8 cellular contexts compared by ENCODE assay signal in genomic region chr12:4164591-4165558, GRCh38.
DNase-seq lines count a peak whose midpoint lies in the region; ATAC-seq and TF ChIP-seq lines count a peak whose summit lies in the region.

No MANE protein-coding gene starts in this region.

- ATAC-seq in GM21423 (IDR thresholded peaks at IDR 0.05; ENCODE audit: unreplicated experiment) (peak; percentile 76), RWPE2 (ENCODE audit: low read depth) (peak; percentile 94)

- no peak overlapping the region for H3K4me3 ChIP-seq in RWPE2 (ENCODE audit: severe bottlenecking)
- H3K4me3 ChIP-seq in iPS DF 6.9 (ENCODE audit: low read length): peak overlapping the region; percentile 37; the same call in 1 of the 2 replicates
- H3K4me3 ChIP-seq in skeletal muscle satellite cell (ENCODE audit: low read length): peak overlapping the region; percentile 66

- peak overlapping the region; percentile 44 for H3K27ac ChIP-seq in RWPE2 (ENCODE audit: poor library complexity, severe bottlenecking)
- H3K27ac ChIP-seq in iPS DF 6.9 (ENCODE audit: low read length): no peak overlapping the region

- H3K4me1 ChIP-seq in RWPE2 (ENCODE audit: insufficient read depth, poor library complexity, severe bottlenecking): peaks cover 4% of the 10 kb centered on the region
- peaks cover 3% of the 10 kb centered on the region; the same call in 1 of the 2 replicates for H3K4me1 ChIP-seq in iPS DF 6.9 (ENCODE audit: control insufficient read depth, insufficient read depth, low read length)
- peaks cover 8% of the 10 kb centered on the region for H3K4me1 ChIP-seq in skeletal muscle satellite cell (ENCODE audit: control insufficient read depth, insufficient read depth, low read length)

- peak overlapping the region; percentile 90 for H3K4me2 ChIP-seq in skeletal muscle satellite cell (ENCODE audit: low read length)

- no peaks in the 10 kb centered on the region for H3K36me3 ChIP-seq in RWPE2 (ENCODE audit: low read depth)
- H3K36me3 ChIP-seq in iPS DF 6.9 (ENCODE audit: control insufficient read depth, insufficient read depth, low read length): no peaks in the 10 kb centered on the region
- H3K36me3 ChIP-seq in skeletal muscle satellite cell (ENCODE audit: insufficient read depth, low read length): no peaks in the 10 kb centered on the region

- H3K27me3 ChIP-seq in RWPE2 (ENCODE audit: insufficient read depth, poor library complexity, severe bottlenecking) (no peaks in the 10 kb centered on the region), iPS DF 6.9 (ENCODE audit: control insufficient read depth, insufficient read depth, low read length) (no peaks in the 10 kb centered on the region; the same call in 1 of the 2 replicates), skeletal muscle satellite cell (ENCODE audit: control insufficient read depth, insufficient read depth, low read length) (no peaks in the 10 kb centered on the region)

- H3K9ac ChIP-seq in skeletal muscle satellite cell (ENCODE audit: low read depth, low read length): peak overlapping the region; percentile 79

- WGBS in iPS DF 6.9 (ENCODE audit: insufficient coverage, insufficient read length): no CpG with 5 or more reads among the region's 61 CpGs

- DNase-seq in AG20443 (ENCODE audit: low spot score) (peak; percentile 61), RWPE2 (ENCODE audit: low spot score) (peak; percentile 79), amniotic stem cell (lab: John Stamatoyannopoulos, UW) (peak; percentile 6), iPS DF 6.9 (ENCODE audit: low read depth, low spot score) (no peak), SIG-M5 treated with dmso at 0.1 percent for 504 hours (lab: John Stamatoyannopoulos, UW; ENCODE audit: unreplicated experiment) (no peak), NCI-H2171 (lab: John Stamatoyannopoulos, UW) (no peak)

- TF ChIP-seq CTCF in RWPE2 (IDR thresholded peaks at IDR 0.05; ENCODE audit: poor library complexity, severe bottlenecking): no peak

- H3K9me3 ChIP-seq in RWPE2 (ENCODE audit: severe bottlenecking) (peaks cover 3% of the 10 kb centered on the region), iPS DF 6.9 (ENCODE audit: control insufficient read depth, insufficient read depth, low read length) (peaks cover 2% of the 10 kb centered on the region; the same call in 1 of the 2 replicates), skeletal muscle satellite cell (replicated peaks; ENCODE audit: low read length) (no peaks in the 10 kb centered on the region)

Comparison
In these comparisons a context has a peak if more than half of its experiments do, and no peak if none do; other contexts are left out.
1. DNase-seq: peak in AG20443 (single experiment), RWPE2 (single experiment) and amniotic stem cell (single experiment); none in iPS DF 6.9 (single experiment), SIG-M5 treated with dmso at 0.1 percent for 504 hours (single experiment) and NCI-H2171 (single experiment).